1 cellular context compared by ENCODE assay signal in genomic region chr2:60652822-60653315, GRCh38.
TF ChIP-seq lines count a peak whose summit lies in the region.

No MANE protein-coding gene starts in this region.

TF ChIP-seq in GM23338, 12 proteins besides CTCF, POLR2A, EP300 and RAD21 (continued from another document):
- TF ChIP-seq EZH2 (IDR thresholded peaks at IDR 0.05; ENCODE audit: low read depth, unreplicated experiment) (no peak), ZNF462 (CRISPR knock-in tag; IDR thresholded peaks at IDR 0.05) (no peak), ZNF331 (CRISPR knock-in tag; IDR thresholded peaks at IDR 0.05; ENCODE audit: low read depth) (no peak), STAT1 (IDR thresholded peaks at IDR 0.05; ENCODE audit: unreplicated experiment) (no peak), NANOG (IDR thresholded peaks at IDR 0.05; ENCODE audit: borderline replicate concordance) (no peak)
